ENCODE assay signal across 8 cellular contexts in the genomic region with DNA sequence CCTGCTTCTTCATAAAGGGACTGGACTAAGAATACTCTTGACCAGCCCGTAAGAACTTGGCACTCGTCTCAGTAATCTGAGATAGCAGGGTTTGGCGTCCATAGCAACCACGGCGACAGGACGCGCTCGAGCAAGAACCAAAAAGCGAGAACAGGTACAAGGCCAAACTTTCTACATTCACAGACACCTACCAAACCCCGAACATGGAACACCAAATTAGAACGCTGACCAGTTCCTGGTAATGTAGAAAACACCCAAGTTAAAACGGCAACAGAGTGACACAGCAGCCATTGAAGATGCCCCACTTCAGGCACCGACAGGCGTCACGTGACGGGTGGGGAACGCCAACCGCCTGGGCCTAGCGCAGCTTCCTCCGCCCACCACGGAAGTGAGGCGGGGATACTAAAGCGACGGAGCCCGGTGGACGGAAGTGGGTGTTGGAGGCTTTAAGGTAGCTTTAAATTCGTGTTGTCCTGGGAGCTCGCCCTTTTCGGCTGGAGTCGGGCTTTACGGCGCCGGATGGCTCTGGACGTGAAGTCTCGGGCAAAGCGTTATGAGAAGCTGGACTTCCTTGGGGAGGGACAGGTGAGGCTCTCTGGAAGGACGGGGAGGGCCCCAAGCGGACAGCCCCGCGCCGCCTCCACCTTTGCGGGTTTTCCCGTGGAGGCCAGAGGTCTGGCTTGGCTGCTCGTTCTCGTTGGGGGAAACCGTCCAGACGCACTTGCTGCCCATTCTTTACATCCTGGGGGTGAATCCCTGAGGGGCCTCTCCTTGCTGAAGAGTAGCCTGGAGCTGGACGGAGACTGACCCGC. TPM values are rescaled to one million over a fixed set of nuclear protein-coding genes. Genes with fewer than 3 reads are reported as not detected.
A peak's percentile ranks its signal among the peaks of the same experiment; 100 is the strongest.
DNase-seq lines count a peak whose midpoint lies in the region; ATAC-seq and TF ChIP-seq lines count a peak whose summit lies in the region.

Gene CDK7 (plus strand): TSS at position 430 of the 812 bp plus-strand sequence. CDS start 90 bp downstream, at position 520.

- H3K36me3 Mint-ChIP-seq in activated naive CD4-positive, alpha-beta T cell treated with anti-CD3 and anti-CD28 coated beads for 36 hours (ENCODE audit: low read depth): peaks cover 16% of the 10 kb centered on the region

- DNase-seq in GM03348 (ENCODE audit: low spot score) (peak; percentile 96), HFF-Myc (ENCODE audit: extremely low read depth, low read depth) (peak; percentile 71), NAMALWA (ENCODE audit: low spot score) (peak; percentile 95), SK-N-DZ (ENCODE audit: low spot score) (peak; percentile 87), substantia nigra (lab: John Stamatoyannopoulos, UW) (peak; percentile 55 to 95 (median 89))
- DNase-seq in activated naive CD4-positive, alpha-beta T cell treated with anti-CD3 and anti-CD28 coated beads for 36 hours: peak; percentile 95

- H3K27ac Mint-ChIP-seq in activated naive CD4-positive, alpha-beta T cell treated with anti-CD3 and anti-CD28 coated beads for 36 hours: peak within 1 kb of the TSS; percentile 77

- H3K4me3 ChIP-seq in HFF-Myc (replicated peaks; ENCODE audit: low read depth, low read length): peak within 1 kb of the TSS; percentile 89
- H3K4me3 ChIP-seq in gastroesophageal sphincter: peak within 1 kb of the TSS; percentile 47 to 77
- peak within 1 kb of the TSS; percentile 77 to 98 for H3K4me3 ChIP-seq in neutrophil (ENCODE audit: low read depth in 1 of 2, low read length in 1 of 2)

- TF ChIP-seq EP300 in gastroesophageal sphincter (IDR thresholded peaks at IDR 0.05): no peak

- no peaks in the 10 kb centered on the region for H3K27me3 Mint-ChIP-seq in activated naive CD4-positive, alpha-beta T cell treated with anti-CD3 and anti-CD28 coated beads for 36 hours (ENCODE audit: low read depth)

- 0 to 2% methylated on average over 6 to 15 of the region's 49 CpGs for WGBS in gastroesophageal sphincter (ENCODE audit: low coverage in 1 of 2), 2 donors

- peak; percentile 99 for ATAC-seq in gastroesophageal sphincter

- H3K36me3 ChIP-seq in gastroesophageal sphincter (peaks cover 0 to 38% of the 10 kb centered on the region in 2 donors), neutrophil (peaks cover 11% of the 10 kb centered on the region)

- no peak for TF ChIP-seq CTCF in HFF-Myc (IDR thresholded peaks at IDR 0.05; ENCODE audit: low read depth, low read length, missing control alignments)
- TF ChIP-seq CTCF in gastroesophageal sphincter (IDR thresholded peaks at IDR 0.05): no peak
- peak; percentile 40 for TF ChIP-seq CTCF in neutrophil (IDR thresholded peaks at IDR 0.05)

- peak within 1 kb of the TSS; percentile 97 for H3K4me3 Mint-ChIP-seq in activated naive CD4-positive, alpha-beta T cell treated with anti-CD3 and anti-CD28 coated beads for 36 hours

- peaks cover 0 to 45% (median 5%) of the 10 kb centered on the region in 3 donors for H3K4me1 ChIP-seq in gastroesophageal sphincter
- peaks cover 20% of the 10 kb centered on the region in 2 experiments for H3K4me1 ChIP-seq in neutrophil (ENCODE audit: control insufficient read depth in 1 of 2, insufficient read depth in 1 of 2, low read depth in 1 of 2, low read length in 1 of 2)

- H3K27ac ChIP-seq in gastroesophageal sphincter (peak within 1 kb of the TSS; percentile 15 to 88 (median 84)), neutrophil (peak within 1 kb of the TSS; percentile 94), substantia nigra (ENCODE audit: low read depth, low read length, poor library complexity, severe bottlenecking) (peak within 1 kb of the TSS; percentile 79)

- intact Hi-C loops in activated naive CD4-positive, alpha-beta T cell treated with anti-CD3 and anti-CD28 coated beads for 36 hours (cut with micrococcal nuclease): loop anchor here (1.0 to 5.0 kb wide), 6 partner anchors 16 to 192 kb away; partner anchors contain the start of genes CCDC125, CCNB1 and CENPH

- CTCF ChIA-PET in activated naive CD4-positive, alpha-beta T cell treated with anti-CD3 and anti-CD28 coated beads for 36 hours (lab: Charles Lee): interaction anchor here (2.1 to 2.2 kb wide), 2 partner anchors 100 to 141 kb away, joined by 7 to 9 read pairs; partner anchors contain the start of gene SLC30A5

- H3K9me3 ChIP-seq in gastroesophageal sphincter (no peaks in the 10 kb centered on the region), neutrophil (no peaks in the 10 kb centered on the region)

- H3K27me3 ChIP-seq in gastroesophageal sphincter (no peaks in the 10 kb centered on the region), neutrophil (no peaks in the 10 kb centered on the region)

- peak; percentile 37 to 43 for TF ChIP-seq POLR2A in gastroesophageal sphincter (IDR thresholded peaks at IDR 0.05)

- no peaks in the 10 kb centered on the region for H3K9me3 Mint-ChIP-seq in activated naive CD4-positive, alpha-beta T cell treated with anti-CD3 and anti-CD28 coated beads for 36 hours

- peaks cover 33% of the 10 kb centered on the region for H3K4me1 Mint-ChIP-seq in activated naive CD4-positive, alpha-beta T cell treated with anti-CD3 and anti-CD28 coated beads for 36 hours (ENCODE audit: low read depth)

RNA-seq across cellular contexts. Expression of gene CDK7, which starts in this region (rescaled TPM):
- polyA plus RNA-seq in SK-N-DZ (2014; cell fraction: cytosol; rRNA removed): 55.1 and 59.1 TPM in 2 replicates
- 29.7 and 31.1 TPM in 2 replicates for polyA plus RNA-seq in SK-N-DZ (2014; cell fraction: nucleus; rRNA removed)
- 10 to 100 TPM; 23.8 to 28.4 TPM for total RNA-seq in activated naive CD4-positive, alpha-beta T cell treated with anti-CD3 and anti-CD28 coated beads for 36 hours
- 10 to 100 TPM; 14.7 to 26.3 (median 22.5) TPM for total RNA-seq in gastroesophageal sphincter

Comparison
In these comparisons a context has a peak if more than half of its experiments do, and no peak if none do; other contexts are left out.
1. Peak in every context shown above with its lines: DNase-seq, ATAC-seq, H3K4me3 ChIP-seq and H3K27ac ChIP-seq.